In the genomic region with DNA sequence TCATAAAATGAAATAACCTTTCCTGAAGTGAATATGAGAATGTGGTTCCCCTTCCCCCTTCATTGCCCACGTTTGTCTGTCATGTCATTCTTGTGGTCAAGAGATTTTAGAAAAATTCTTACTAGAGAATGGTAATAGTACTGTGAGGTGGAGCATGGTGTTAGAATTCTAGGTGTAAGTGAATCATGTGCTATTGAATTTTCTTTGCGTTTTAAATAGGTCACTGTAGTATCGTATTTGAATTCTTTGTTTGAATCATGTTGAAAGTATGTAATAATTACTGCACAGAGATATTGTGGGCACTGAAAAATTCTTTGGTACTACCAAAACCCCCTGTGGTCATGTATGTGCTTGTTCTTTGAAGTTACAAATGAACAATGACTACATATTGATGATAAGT, we compare ENCODE assay signal across 9 cellular contexts. TPM values are rescaled to one million over a fixed set of nuclear protein-coding genes. Genes with fewer than 3 reads are reported as not detected.
A peak's percentile ranks its signal among the peaks of the same experiment; 100 is the strongest.
DNase-seq lines count a peak whose midpoint lies in the region; ATAC-seq and TF ChIP-seq lines count a peak whose summit lies in the region.
"Had no signal": no experiment of that assay in that cellular context is flagged by ENCODE, and none has a peak within 500 bp of the region (broad histone marks: within the 10 kb centered on the region; RNA-seq: fewer than 3 reads in every experiment).

No MANE protein-coding gene starts in this region.

- peaks cover 7% of the 10 kb centered on the region for H3K4me1 ChIP-seq in suprapubic skin
- H3K4me1 ChIP-seq: gastroesophageal sphincter had no signal

- DNase-seq in LHCN-M2 (ENCODE audit: low read depth) (peak; percentile 71), glomerular visceral epithelial cell (ENCODE audit: extremely low spot score) (peak; percentile 89), iPS-NIHi7 (ENCODE audit: extremely low spot score) (no peak), suprapubic skin (ENCODE audit: low spot score in 2 of 2) (no peak), C1 segment of cervical spinal cord (lab: John Stamatoyannopoulos, UW) (no peak)

- peaks cover 4% of the 10 kb centered on the region for H3K36me3 ChIP-seq in suprapubic skin

- TF ChIP-seq EP300 in suprapubic skin (IDR thresholded peaks at IDR 0.05): no peak

- H3K27me3 ChIP-seq in suprapubic skin: no peaks in the 10 kb centered on the region
- H3K27me3 ChIP-seq: gastroesophageal sphincter had no signal

- ATAC-seq in GM18502 (IDR thresholded peaks at IDR 0.05; ENCODE audit: poor library complexity, unreplicated experiment) (peak; percentile 77), GM21825 (IDR thresholded peaks at IDR 0.05; ENCODE audit: unreplicated experiment) (peak; percentile 59), esophagus mucosa (no peak)
- ATAC-seq: gastroesophageal sphincter had no signal

- 73% methylated on average over 3 of the region's 3 CpGs for WGBS in suprapubic skin

- H3K9me3 ChIP-seq in suprapubic skin: no peaks in the 10 kb centered on the region
- H3K9me3 ChIP-seq: gastroesophageal sphincter had no signal

- TF ChIP-seq CTCF in suprapubic skin (IDR thresholded peaks at IDR 0.05): no peak

- no peak overlapping the region for H3K27ac ChIP-seq in suprapubic skin
- H3K27ac ChIP-seq: gastroesophageal sphincter had no signal

- H3K4me3 ChIP-seq in suprapubic skin: no peak overlapping the region
- H3K4me3 ChIP-seq: gastroesophageal sphincter had no signal

- TF ChIP-seq POLR2A in suprapubic skin (IDR thresholded peaks at IDR 0.05): no peak

RNA-seq across cellular contexts. Expression of a gene that starts 49.9 kb away (rescaled TPM):
- 41.2 and 52.9 TPM in 2 replicates for total RNA-seq in LHCN-M2 (2014; rRNA removed)
- 9.1 TPM for polyA plus RNA-seq in LHCN-M2 (2012)
- total RNA-seq in suprapubic skin: 10 to 100 TPM; 15.2 to 38.0 (median 20.7) TPM
- 10.1 TPM for total RNA-seq in esophagus mucosa

Comparison
In these comparisons a context has a peak if more than half of its experiments do, and no peak if none do; other contexts are left out.
1. DNase-seq: peak in LHCN-M2 (single experiment) and glomerular visceral epithelial cell (single experiment); none in iPS-NIHi7 (single experiment), suprapubic skin (0 of 2) and C1 segment of cervical spinal cord (0 of 14).